ENCODE assay signal across 19 cellular contexts in genomic region chr2:27194538-27195354, GRCh38. TPM values are rescaled to one million over a fixed set of nuclear protein-coding genes. Genes with fewer than 3 reads are reported as not detected.
DNase-seq lines count a peak whose midpoint lies in the region; ATAC-seq and TF ChIP-seq lines count a peak whose summit lies in the region.
"Had no signal": no experiment of that assay in that cellular context is flagged by ENCODE, and none has a peak within 500 bp of the region (broad histone marks: within the 10 kb centered on the region; RNA-seq: fewer than 3 reads in every experiment).

No MANE protein-coding gene starts in this region.

- no peaks in the 10 kb centered on the region for H3K9me2 ChIP-seq in OCI-LY7 (ENCODE audit: insufficient read depth, low read length)
- H3K9me2 ChIP-seq in GM23248 (ENCODE audit: insufficient read depth) = no peaks in the 10 kb centered on the region

- H3K36me3 ChIP-seq in OCI-LY7 (ENCODE audit: insufficient read depth, low read length) = peaks cover 16% of the 10 kb centered on the region
- H3K36me3 ChIP-seq in GM23248 (ENCODE audit: low read depth) = no peaks in the 10 kb centered on the region

- H4K20me1 ChIP-seq in OCI-LY7 (ENCODE audit: insufficient read depth, low read length) (no peaks in the 10 kb centered on the region), GM23248 (ENCODE audit: insufficient read depth) (no peaks in the 10 kb centered on the region)

- H3K9me3 ChIP-seq in OCI-LY7 (ENCODE audit: low read length) (no peaks in the 10 kb centered on the region), GM23248 (ENCODE audit: low read depth) (no peaks in the 10 kb centered on the region)
- H3K9me3 ChIP-seq: testis had no signal

- H3K4me3 ChIP-seq in LNCaP clone FGC (ENCODE audit: low read depth, low read length) (no peak overlapping the region), OCI-LY7 (ENCODE audit: low read depth, low read length, poor library complexity, severe bottlenecking) (no peak overlapping the region), GM23248 (no peak overlapping the region)
- H3K4me3 ChIP-seq: testis had no signal

- H2AFZ ChIP-seq in OCI-LY7 (ENCODE audit: low read length) (peak overlapping the region; percentile 50; the same call in 1 of the 2 replicates), GM23248 (no peak overlapping the region)

- WGBS in GM23248 (ENCODE audit: low coverage in 1 of 2, low lambda C conversion rate in 2 of 2, missing lambda C conversion rate in 2 of 2), 2 experiments = 62 to 63% methylated on average over 17 of the region's 17 CpGs

- peak overlapping the region; percentile 51; the same call in 1 of the 2 replicates for H3K4me2 ChIP-seq in OCI-LY7 (ENCODE audit: low read length)
- H3K4me2 ChIP-seq in GM23248 (ENCODE audit: unreplicated experiment) = no peak overlapping the region

- intact Hi-C loops in OCI-LY7 (cut with micrococcal nuclease; ENCODE audit: unreplicated experiment) (loop anchor here (5.0 kb wide), 2 partner anchors 98 to 142 kb away; partner anchors contain the start of gene AGBL5), left colon (cut with DNase I, micrococcal nuclease) (loop anchor here in 1 of 2 donors (10.0 kb wide), 1 partner anchor 100 kb away; no protein-coding TSS in a partner anchor)

- CTCF ChIA-PET in OCI-LY7 (lab: Charles Lee; ENCODE audit: unreplicated experiment) = interaction anchor here (0.6 to 1.1 kb wide), 3 partner anchors 61 to 1213 kb away, joined by 3 to 7 read pairs (median 3); partner anchors contain the start of genes KIF3C and PREB

- H3K79me2 ChIP-seq in OCI-LY7 (ENCODE audit: insufficient read depth, low read depth, low read length) = no peaks in the 10 kb centered on the region
- H3K79me2 ChIP-seq in GM23248 (ENCODE audit: insufficient read depth) = no peaks in the 10 kb centered on the region

- no peak overlapping the region for H3K9ac ChIP-seq in GM23248

- in situ Hi-C loops in GM23248 (cut with MboI) = loop anchor here (5.0 kb wide), 1 partner anchor 92 kb away; no protein-coding TSS in a partner anchor

- no peaks in the 10 kb centered on the region for H3F3A ChIP-seq in GM23248 (ENCODE audit: insufficient read depth)

- H3K27ac ChIP-seq in OCI-LY7 (ENCODE audit: low read depth, low read length, poor library complexity, severe bottlenecking) (peak overlapping the region; percentile 85), GM23248 (no peak overlapping the region)

- no TSS peak for BruUV-seq in OCI-LY7 (replicated peaks; lab: Mats Ljungman, UMichigan)

- POLR2A ChIA-PET in OCI-LY7 (lab: Charles Lee) = interaction anchor here (0.7 to 2.0 kb wide), 7 partner anchors 10 to 99 kb away, joined by 3 to 12 read pairs (median 3); no protein-coding TSS in a partner anchor

- ATAC-seq in left colon (peak; percentile 90), GM19351 (IDR thresholded peaks at IDR 0.05; ENCODE audit: unreplicated experiment) (no peak)
- ATAC-seq: activated CD4-positive, CD25-positive, alpha-beta regulatory T cell treated with anti-CD3 and anti-CD28 coated beads, Interleukin-2, amount 50 U/mL, for 24 hours; activated naive CD4-positive, alpha-beta T cell treated with anti-CD3 and anti-CD28 coated beads, Interleukin-2, amount 50 U/mL, for 72 hours had no signal

- peak; percentile 65 for DNase-seq in LNCaP clone FGC (ENCODE audit: low read depth)
- DNase-seq in OCI-LY7 (ENCODE audit: low spot score) = no peak
- DNase-seq in left colon = no peak
- DNase-seq in iPS-NIHi11 (ENCODE audit: low spot score) = no peak
- DNase-seq in GM23248 = no peak
- DNase-seq: activated CD8-positive, alpha-beta memory T cell treated with anti-CD3 and anti-CD28 coated beads, Interleukin-2, amount 50 U/mL, for 48 hours; CD4-positive, CD25-positive, alpha-beta regulatory T cell; GF-D8; islet precursor cell; KBM-7; NCI-H187 treated with DMSO at 0.1 percent for 48 hours; OCI-M1; testis had no signal

- peaks cover 74% of the 10 kb centered on the region for H3K4me1 ChIP-seq in OCI-LY7 (ENCODE audit: insufficient read depth, low read length, poor library complexity, severe bottlenecking)
- H3K4me1 ChIP-seq in GM23248 (ENCODE audit: insufficient read depth) = no peaks in the 10 kb centered on the region

- no peak for TF ChIP-seq CTCF in LNCaP clone FGC (IDR thresholded peaks at IDR 0.05; ENCODE audit: control insufficient read depth, extremely low read depth, insufficient read depth)
- no peak for TF ChIP-seq CTCF in OCI-LY7 (conservative IDR thresholded peaks at IDR 0.05; ENCODE audit: low read length)

- no peaks in the 10 kb centered on the region for H3K27me3 ChIP-seq in GM23248 (replicated peaks; ENCODE audit: insufficient read depth)
- H3K27me3 ChIP-seq: testis had no signal

RNA-seq across cellular contexts. Expression of gene ATRAID, which starts 17.1 kb away (rescaled TPM):
- total RNA-seq in OCI-LY7 (2014; rRNA removed; shearing (Covaris generic)) = 75.4 and 93.3 TPM in 2 replicates
- total RNA-seq in OCI-LY7 (2022) (92.7 and 92.8 TPM in 2 replicates), left colon (10 to 100 TPM; 75.3 to 98.2 TPM)
- 170 and 214 TPM in 2 replicates for total RNA-seq in GM23248 (2014; rRNA removed; shearing (Covaris generic))
- polyA plus RNA-seq in GM23248 (2016; fragmentation: Nextera tagmentation; extraction: Ambion mirVana) = 304 and 311 TPM in 2 replicates

RNA-seq across cellular contexts. Expression of gene SLC5A6, which starts 17.3 kb away (rescaled TPM):
- total RNA-seq in OCI-LY7 (2014; rRNA removed; shearing (Covaris generic)) = 50.1 and 55.5 TPM in 2 replicates
- total RNA-seq in OCI-LY7 (2022) (47.9 and 60.1 TPM in 2 replicates), left colon (10 to 100 TPM; 20.6 to 30.5 TPM)
- 13.5 and 19.9 TPM in 2 replicates for total RNA-seq in GM23248 (2014; rRNA removed; shearing (Covaris generic))
- 9.4 and 10.4 TPM in 2 replicates for polyA plus RNA-seq in GM23248 (2016; fragmentation: Nextera tagmentation; extraction: Ambion mirVana)

RNA-seq across cellular contexts. Expression of gene CAD, which starts 22.4 kb away (rescaled TPM):
- 118 and 132 TPM in 2 replicates for total RNA-seq in OCI-LY7 (2014; rRNA removed; shearing (Covaris generic))
- total RNA-seq in OCI-LY7 (2022) (166 and 173 TPM in 2 replicates), left colon (10 to 100 TPM; 13.9 to 23.7 TPM)
- 23.9 and 27.7 TPM in 2 replicates for total RNA-seq in GM23248 (2014; rRNA removed; shearing (Covaris generic))
- 17.1 and 19.2 TPM in 2 replicates for polyA plus RNA-seq in GM23248 (2016; fragmentation: Nextera tagmentation; extraction: Ambion mirVana)

RNA-seq across cellular contexts. Expression of gene TCF23, which starts 45.9 kb away (rescaled TPM):
- not detected in 2 replicates for total RNA-seq in OCI-LY7 (2014; rRNA removed; shearing (Covaris generic))
- 0.25 TPM in 1 of 2 replicates, not detected in the other for total RNA-seq in OCI-LY7 (2022)
- not detected for total RNA-seq in left colon
- total RNA-seq in GM23248 (2014; rRNA removed; shearing (Covaris generic)) = not detected in 2 replicates
- polyA plus RNA-seq in GM23248 (2016; fragmentation: Nextera tagmentation; extraction: Ambion mirVana) = not detected in 2 replicates
- total RNA-seq: cardiac septum; CD4-positive, CD25-positive, alpha-beta regulatory T cell; glomerular endothelial cell had no signal
- polyA plus RNA-seq: CD4-positive, CD25-positive, alpha-beta regulatory T cell had no signal

RNA-seq across cellular contexts. Expression of gene PRR30, which starts 55.5 kb away (rescaled TPM):
- total RNA-seq in OCI-LY7 (2014; rRNA removed; shearing (Covaris generic)) = not detected in 2 replicates
- total RNA-seq in OCI-LY7 (2022) = not detected in 2 replicates
- total RNA-seq in left colon = not detected
- total RNA-seq in GM23248 (2014; rRNA removed; shearing (Covaris generic)) = not detected in 2 replicates
- polyA plus RNA-seq in GM23248 (2016; fragmentation: Nextera tagmentation; extraction: Ambion mirVana) = not detected in 2 replicates
- total RNA-seq: activated naive CD4-positive, alpha-beta T cell treated with anti-CD3 and anti-CD28 coated beads, Interleukin-2, amount 50 U/mL, for 72 hours; cardiac septum; CD4-positive, CD25-positive, alpha-beta regulatory T cell; glomerular endothelial cell; posterior vena cava had no signal
- polyA plus RNA-seq: CD4-positive, CD25-positive, alpha-beta regulatory T cell had no signal
